12 cellular contexts compared by ENCODE assay signal in genomic region chr15:28994142-28994829, GRCh38.
DNase-seq lines count a peak whose midpoint lies in the region; ATAC-seq and TF ChIP-seq lines count a peak whose summit lies in the region.
"Had no signal": no experiment of that assay in that cellular context is flagged by ENCODE, and none has a peak within 500 bp of the region (broad histone marks: within the 10 kb centered on the region; RNA-seq: fewer than 3 reads in every experiment).

No MANE protein-coding gene starts in this region.

- no peaks in the 10 kb centered on the region for H3K27me3 ChIP-seq in CD4-positive, alpha-beta T cell (ENCODE audit: control insufficient read depth, insufficient read depth, low read length)
- H3K27me3 ChIP-seq in transverse colon, result no peaks in the 10 kb centered on the region
- H3K27me3 ChIP-seq: hepatocyte had no signal

- H3K4me1 Mint-ChIP-seq in CD4-positive, alpha-beta T cell (ENCODE audit: low read depth), result peaks cover 64% of the 10 kb centered on the region
- H3K4me1 Mint-ChIP-seq in T-helper 1 cell treated with Interleukin-12 subunit alpha and Interleukin-12 subunit beta and Interleukin-4 antibody, amounts not matched to agents 30 μg/mL and 1 μg/mL, for 36 hours (ENCODE audit: low read depth), result peaks cover 9% of the 10 kb centered on the region

- ATAC-seq in CD4-positive, alpha-beta T cell (ENCODE audit: poor library complexity), result peak; percentile 74
- no peak for ATAC-seq in HG02571 (IDR thresholded peaks at IDR 0.05; ENCODE audit: unreplicated experiment)

- POLR2A ChIA-PET in CD4-positive, alpha-beta T cell (lab: Charles Lee), result interaction anchor here (0.7 to 1.4 kb wide), 2 partner anchors 9 to 121 kb away, joined by 3 read pairs; no protein-coding TSS in a partner anchor
- POLR2A ChIA-PET in RWPE1 (lab: Yijun Ruan, JAX; ENCODE audit: low non-redundant PET), result no interaction called here

- peaks cover 47% of the 10 kb centered on the region for H3K36me3 Mint-ChIP-seq in CD4-positive, alpha-beta T cell (ENCODE audit: low read depth)
- no peaks in the 10 kb centered on the region for H3K36me3 Mint-ChIP-seq in T-helper 1 cell treated with Interleukin-12 subunit alpha and Interleukin-12 subunit beta and Interleukin-4 antibody, amounts not matched to agents 30 μg/mL and 1 μg/mL, for 36 hours (ENCODE audit: low read depth)

- no peak for TF ChIP-seq EP300 in transverse colon (IDR thresholded peaks at IDR 0.05; ENCODE audit: low read depth)

- H3K27ac ChIP-seq in CD4-positive, alpha-beta T cell (ENCODE audit: low read depth, low read length), result no peak overlapping the region
- peak overlapping the region; percentile 94 for H3K27ac ChIP-seq in caudate nucleus (ENCODE audit: low read depth, low read length)
- no peak overlapping the region for H3K27ac ChIP-seq in transverse colon
- no peak overlapping the region for H3K27ac ChIP-seq in RWPE1
- H3K27ac ChIP-seq: hepatocyte, prostate gland had no signal

- 60 to 81% methylated on average over 1 to 14 of the region's 14 CpGs for WGBS in transverse colon (ENCODE audit: low coverage in 1 of 2), 2 donors

- peak overlapping the region; percentile 69 for H3K27ac Mint-ChIP-seq in CD4-positive, alpha-beta T cell
- peak overlapping the region; percentile 47 for H3K27ac Mint-ChIP-seq in T-helper 1 cell treated with Interleukin-12 subunit alpha and Interleukin-12 subunit beta and Interleukin-4 antibody, amounts not matched to agents 30 μg/mL and 1 μg/mL, for 36 hours

- no peaks in the 10 kb centered on the region for H3K27me3 Mint-ChIP-seq in CD4-positive, alpha-beta T cell
- no peaks in the 10 kb centered on the region for H3K27me3 Mint-ChIP-seq in T-helper 1 cell treated with Interleukin-12 subunit alpha and Interleukin-12 subunit beta and Interleukin-4 antibody, amounts not matched to agents 30 μg/mL and 1 μg/mL, for 36 hours (ENCODE audit: low read depth)

- H3K4me1 ChIP-seq in transverse colon, result no peaks in the 10 kb centered on the region
- H3K4me1 ChIP-seq: prostate gland had no signal

- in situ Hi-C loops in transverse colon (cut with MboI; ENCODE audit: low pct_ligation_motif_present in 1 of 4, low pct_unique_long_range_greater_than_20kb in 1 of 4, low sequenced_read_pairs in 3 of 4), result no loop called here

- H3K4me3 Mint-ChIP-seq in CD4-positive, alpha-beta T cell, result no peak overlapping the region
- H3K4me3 Mint-ChIP-seq in T-helper 1 cell treated with Interleukin-12 subunit alpha and Interleukin-12 subunit beta and Interleukin-4 antibody, amounts not matched to agents 30 μg/mL and 1 μg/mL, for 36 hours, result no peak overlapping the region

- no peaks in the 10 kb centered on the region for H3K9me3 Mint-ChIP-seq in CD4-positive, alpha-beta T cell
- no peaks in the 10 kb centered on the region for H3K9me3 Mint-ChIP-seq in T-helper 1 cell treated with Interleukin-12 subunit alpha and Interleukin-12 subunit beta and Interleukin-4 antibody, amounts not matched to agents 30 μg/mL and 1 μg/mL, for 36 hours

- CTCF ChIA-PET in CD4-positive, alpha-beta T cell (lab: Charles Lee), result no interaction called here
- CTCF ChIA-PET in RWPE1 (lab: Yijun Ruan, JAX), result interaction anchor here (0.6 kb wide), 1 partner anchor 118 kb away, joined by 3 read pairs; no protein-coding TSS in a partner anchor

- no peaks in the 10 kb centered on the region for H3K9me3 ChIP-seq in CD4-positive, alpha-beta T cell (ENCODE audit: control insufficient read depth, low read length)
- no peaks in the 10 kb centered on the region for H3K9me3 ChIP-seq in transverse colon
- H3K9me3 ChIP-seq: prostate gland had no signal

- no peaks in the 10 kb centered on the region for H3K36me3 ChIP-seq in transverse colon
- H3K36me3 ChIP-seq: prostate gland had no signal

- peak in 3 of 10 experiments; percentile 11 to 13 (median 12) for DNase-seq in CD4-positive, alpha-beta T cell
- peak in 4 of 61 donors; percentile 53 to 71 (median 66) for DNase-seq in caudate nucleus (lab: John Stamatoyannopoulos, UW)
- peak; percentile 22 for DNase-seq in stimulated activated CD4-positive, alpha-beta T cell treated with anti-CD3 and anti-CD28 coated beads, Interleukin-12 subunit alpha, Interleukin-12 subunit beta, amount 100 ng/mL, for 4 hours
- DNase-seq in NCI-H2196 (lab: John Stamatoyannopoulos, UW; ENCODE audit: unreplicated experiment), result no peak
- DNase-seq in transverse colon, result no peak
- DNase-seq in RWPE1 (ENCODE audit: low spot score), result no peak
- DNase-seq: SHP77 treated with DMSO at 0.1 percent for 48 hours had no signal

- no peak overlapping the region for H3K4me3 ChIP-seq in transverse colon
- H3K4me3 ChIP-seq: hepatocyte, lung, prostate gland had no signal

- no peak for TF ChIP-seq POLR2A in transverse colon (IDR thresholded peaks at IDR 0.05)

- intact Hi-C loops in CD4-positive, alpha-beta T cell (cut with DNase I, micrococcal nuclease), result no loop called here
- intact Hi-C loops in transverse colon (cut with DNase I; ENCODE audit: low total_unique reads), result no loop called here

- no peak for TF ChIP-seq CTCF in CD4-positive, alpha-beta T cell (IDR thresholded peaks at IDR 0.05)
- TF ChIP-seq CTCF in transverse colon (IDR thresholded peaks at IDR 0.05) (no peak), RWPE1 (conservative IDR thresholded peaks at IDR 0.05; ENCODE audit: low read depth) (no peak)
